1 cellular context compared by ENCODE assay signal in the genomic region with DNA sequence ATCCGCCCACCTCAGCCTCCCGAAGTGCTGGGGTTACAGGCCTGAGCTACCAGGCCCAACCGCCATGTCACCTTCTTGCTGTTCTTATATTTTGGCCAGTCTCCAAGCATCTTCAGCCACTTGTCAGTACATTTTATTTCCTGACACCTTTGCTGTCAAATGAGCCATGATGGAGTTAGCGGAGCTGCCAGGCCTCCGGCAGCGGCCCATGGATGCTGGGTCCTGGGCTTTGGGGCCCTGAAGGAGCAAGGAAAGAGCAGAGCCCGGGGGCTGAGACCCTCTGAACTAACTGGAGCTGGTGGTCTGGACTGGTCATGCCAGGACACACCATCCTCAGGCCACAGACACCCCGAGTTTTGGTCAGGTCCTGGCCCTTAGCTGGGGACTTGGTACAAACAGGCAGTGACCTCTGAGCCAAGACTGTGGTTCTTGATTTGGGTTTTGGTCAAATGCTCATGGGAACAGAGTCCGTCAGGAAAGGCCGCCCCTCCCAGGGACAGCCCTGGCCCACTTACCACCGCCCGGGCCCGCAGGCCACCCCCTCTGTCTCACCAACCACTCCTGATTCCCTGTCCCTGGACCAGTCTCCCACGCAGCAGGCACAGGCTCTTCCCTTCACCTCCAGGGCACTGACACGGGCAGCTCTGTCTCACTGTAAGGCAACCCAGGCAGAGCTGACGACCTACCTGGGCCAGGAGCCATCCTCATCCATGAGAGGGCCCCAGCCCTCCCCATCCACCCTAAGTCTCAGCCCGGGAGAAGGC.
TF ChIP-seq lines count a peak whose summit lies in the region.

No MANE protein-coding gene starts in this region.

TF ChIP-seq in SK-N-SH, 30 proteins besides CTCF, POLR2A, EP300 and RAD21:
- TF ChIP-seq, protein P1, sequence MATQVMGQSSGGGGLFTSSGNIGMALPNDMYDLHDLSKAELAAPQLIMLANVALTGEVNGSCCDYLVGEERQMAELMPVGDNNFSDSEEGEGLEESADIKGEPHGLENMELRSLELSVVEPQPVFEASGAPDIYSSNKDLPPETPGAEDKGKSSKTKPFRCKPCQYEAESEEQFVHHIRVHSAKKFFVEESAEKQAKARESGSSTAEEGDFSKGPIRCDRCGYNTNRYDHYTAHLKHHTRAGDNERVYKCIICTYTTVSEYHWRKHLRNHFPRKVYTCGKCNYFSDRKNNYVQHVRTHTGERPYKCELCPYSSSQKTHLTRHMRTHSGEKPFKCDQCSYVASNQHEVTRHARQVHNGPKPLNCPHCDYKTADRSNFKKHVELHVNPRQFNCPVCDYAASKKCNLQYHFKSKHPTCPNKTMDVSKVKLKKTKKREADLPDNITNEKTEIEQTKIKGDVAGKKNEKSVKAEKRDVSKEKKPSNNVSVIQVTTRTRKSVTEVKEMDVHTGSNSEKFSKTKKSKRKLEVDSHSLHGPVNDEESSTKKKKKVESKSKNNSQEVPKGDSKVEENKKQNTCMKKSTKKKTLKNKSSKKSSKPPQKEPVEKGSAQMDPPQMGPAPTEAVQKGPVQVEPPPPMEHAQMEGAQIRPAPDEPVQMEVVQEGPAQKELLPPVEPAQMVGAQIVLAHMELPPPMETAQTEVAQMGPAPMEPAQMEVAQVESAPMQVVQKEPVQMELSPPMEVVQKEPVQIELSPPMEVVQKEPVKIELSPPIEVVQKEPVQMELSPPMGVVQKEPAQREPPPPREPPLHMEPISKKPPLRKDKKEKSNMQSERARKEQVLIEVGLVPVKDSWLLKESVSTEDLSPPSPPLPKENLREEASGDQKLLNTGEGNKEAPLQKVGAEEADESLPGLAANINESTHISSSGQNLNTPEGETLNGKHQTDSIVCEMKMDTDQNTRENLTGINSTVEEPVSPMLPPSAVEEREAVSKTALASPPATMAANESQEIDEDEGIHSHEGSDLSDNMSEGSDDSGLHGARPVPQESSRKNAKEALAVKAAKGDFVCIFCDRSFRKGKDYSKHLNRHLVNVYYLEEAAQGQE (IDR thresholded peaks at IDR 0.05; ENCODE audit: low read depth, low read length), result no peak
- TF ChIP-seq, protein P2, sequence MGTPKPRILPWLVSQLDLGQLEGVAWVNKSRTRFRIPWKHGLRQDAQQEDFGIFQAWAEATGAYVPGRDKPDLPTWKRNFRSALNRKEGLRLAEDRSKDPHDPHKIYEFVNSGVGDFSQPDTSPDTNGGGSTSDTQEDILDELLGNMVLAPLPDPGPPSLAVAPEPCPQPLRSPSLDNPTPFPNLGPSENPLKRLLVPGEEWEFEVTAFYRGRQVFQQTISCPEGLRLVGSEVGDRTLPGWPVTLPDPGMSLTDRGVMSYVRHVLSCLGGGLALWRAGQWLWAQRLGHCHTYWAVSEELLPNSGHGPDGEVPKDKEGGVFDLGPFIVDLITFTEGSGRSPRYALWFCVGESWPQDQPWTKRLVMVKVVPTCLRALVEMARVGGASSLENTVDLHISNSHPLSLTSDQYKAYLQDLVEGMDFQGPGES (IDR thresholded peaks at IDR 0.05; ENCODE audit: low read depth, low read length), result no peak
- TF ChIP-seq YY1 (IDR thresholded peaks at IDR 0.05; ENCODE audit: low read depth), result no peak
- no peak for TF ChIP-seq JUND (IDR thresholded peaks at IDR 0.05)
- TF ChIP-seq, protein P3, sequence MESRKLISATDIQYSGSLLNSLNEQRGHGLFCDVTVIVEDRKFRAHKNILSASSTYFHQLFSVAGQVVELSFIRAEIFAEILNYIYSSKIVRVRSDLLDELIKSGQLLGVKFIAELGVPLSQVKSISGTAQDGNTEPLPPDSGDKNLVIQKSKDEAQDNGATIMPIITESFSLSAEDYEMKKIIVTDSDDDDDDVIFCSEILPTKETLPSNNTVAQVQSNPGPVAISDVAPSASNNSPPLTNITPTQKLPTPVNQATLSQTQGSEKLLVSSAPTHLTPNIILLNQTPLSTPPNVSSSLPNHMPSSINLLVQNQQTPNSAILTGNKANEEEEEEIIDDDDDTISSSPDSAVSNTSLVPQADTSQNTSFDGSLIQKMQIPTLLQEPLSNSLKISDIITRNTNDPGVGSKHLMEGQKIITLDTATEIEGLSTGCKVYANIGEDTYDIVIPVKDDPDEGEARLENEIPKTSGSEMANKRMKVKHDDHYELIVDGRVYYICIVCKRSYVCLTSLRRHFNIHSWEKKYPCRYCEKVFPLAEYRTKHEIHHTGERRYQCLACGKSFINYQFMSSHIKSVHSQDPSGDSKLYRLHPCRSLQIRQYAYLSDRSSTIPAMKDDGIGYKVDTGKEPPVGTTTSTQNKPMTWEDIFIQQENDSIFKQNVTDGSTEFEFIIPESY (IDR thresholded peaks at IDR 0.05; ENCODE audit: borderline replicate concordance, low read depth), result no peak
- TF ChIP-seq, protein P4, sequence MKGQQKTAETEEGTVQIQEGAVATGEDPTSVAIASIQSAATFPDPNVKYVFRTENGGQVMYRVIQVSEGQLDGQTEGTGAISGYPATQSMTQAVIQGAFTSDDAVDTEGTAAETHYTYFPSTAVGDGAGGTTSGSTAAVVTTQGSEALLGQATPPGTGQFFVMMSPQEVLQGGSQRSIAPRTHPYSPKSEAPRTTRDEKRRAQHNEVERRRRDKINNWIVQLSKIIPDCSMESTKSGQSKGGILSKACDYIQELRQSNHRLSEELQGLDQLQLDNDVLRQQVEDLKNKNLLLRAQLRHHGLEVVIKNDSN (IDR thresholded peaks at IDR 0.05; ENCODE audit: borderline replicate concordance, low read depth), result no peak
- no peak for TF ChIP-seq FOXJ3 (CRISPR knock-in tag; IDR thresholded peaks at IDR 0.05)
- no peak for TF ChIP-seq TCF12 (IDR thresholded peaks at IDR 0.05)
- TF ChIP-seq TAF1 (IDR thresholded peaks at IDR 0.05; ENCODE audit: borderline replicate concordance, low read depth, low read length), result no peak
- no peak for TF ChIP-seq FOXM1 (IDR thresholded peaks at IDR 0.05; ENCODE audit: low read depth)
- TF ChIP-seq, protein P5, sequence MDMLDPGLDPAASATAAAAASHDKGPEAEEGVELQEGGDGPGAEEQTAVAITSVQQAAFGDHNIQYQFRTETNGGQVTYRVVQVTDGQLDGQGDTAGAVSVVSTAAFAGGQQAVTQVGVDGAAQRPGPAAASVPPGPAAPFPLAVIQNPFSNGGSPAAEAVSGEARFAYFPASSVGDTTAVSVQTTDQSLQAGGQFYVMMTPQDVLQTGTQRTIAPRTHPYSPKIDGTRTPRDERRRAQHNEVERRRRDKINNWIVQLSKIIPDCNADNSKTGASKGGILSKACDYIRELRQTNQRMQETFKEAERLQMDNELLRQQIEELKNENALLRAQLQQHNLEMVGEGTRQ (IDR thresholded peaks at IDR 0.05; ENCODE audit: borderline replicate concordance, low read depth, low read length), result no peak
- TF ChIP-seq TEAD4 (IDR thresholded peaks at IDR 0.05; ENCODE audit: borderline replicate concordance, insufficient read depth), result no peak
- TF ChIP-seq, protein P6, sequence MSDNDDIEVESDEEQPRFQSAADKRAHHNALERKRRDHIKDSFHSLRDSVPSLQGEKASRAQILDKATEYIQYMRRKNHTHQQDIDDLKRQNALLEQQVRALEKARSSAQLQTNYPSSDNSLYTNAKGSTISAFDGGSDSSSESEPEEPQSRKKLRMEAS (IDR thresholded peaks at IDR 0.05; ENCODE audit: low read depth), result no peak
- TF ChIP-seq ELF1 (IDR thresholded peaks at IDR 0.05), result no peak
- TF ChIP-seq SMC3 (IDR thresholded peaks at IDR 0.05; ENCODE audit: low read depth, low read length), result no peak
- TF ChIP-seq RXRA (IDR thresholded peaks at IDR 0.05; ENCODE audit: borderline replicate concordance, low read depth), result no peak
- no peak for TF ChIP-seq POLR2AphosphoS5 (IDR thresholded peaks at IDR 0.05; ENCODE audit: low read depth, low read length)
- no peak for TF ChIP-seq NRF1 (IDR thresholded peaks at IDR 0.05; ENCODE audit: low read depth, low read length)
